Comparison of ENCODE assay signal across 25 cellular contexts in the genomic region with DNA sequence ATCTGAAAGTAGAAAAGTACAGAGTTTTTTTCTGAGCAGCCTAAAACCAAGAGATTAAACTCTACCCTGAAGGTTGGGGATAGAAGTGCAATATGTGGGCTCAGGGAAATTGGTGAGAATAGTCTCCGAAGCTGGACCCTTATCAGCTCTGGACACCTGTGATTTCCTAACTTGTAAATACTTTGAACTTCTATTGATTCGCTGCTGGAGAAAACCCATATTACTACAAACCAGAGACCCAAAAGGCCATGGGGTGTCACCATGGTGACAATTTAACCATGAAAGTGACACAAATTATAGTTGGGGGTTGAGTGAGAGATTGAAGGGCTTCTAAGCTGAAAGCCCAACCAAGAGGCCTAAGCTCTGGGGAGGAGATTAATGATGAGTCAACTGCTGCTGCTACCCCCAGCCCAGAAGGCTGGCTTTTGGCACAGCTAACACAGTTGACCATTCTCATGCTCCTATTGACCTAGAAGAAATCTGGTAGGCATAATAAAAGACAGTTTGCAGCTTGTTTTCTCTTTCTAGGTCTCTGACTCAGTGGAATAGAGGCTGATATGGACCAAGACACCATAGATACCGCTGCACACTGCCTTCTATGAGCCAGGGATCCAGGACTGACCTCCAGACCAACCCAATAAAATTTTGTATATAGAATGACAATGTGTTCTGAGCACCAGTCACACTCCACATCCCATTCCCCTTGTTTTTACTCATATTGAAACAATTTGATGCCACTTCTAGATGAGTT.
DNase-seq lines count a peak whose midpoint lies in the region; FAIRE-seq and TF ChIP-seq lines count a peak whose summit lies in the region.
"Had no signal": no experiment of that assay in that cellular context is flagged by ENCODE, and none has a peak within 500 bp of the region (broad histone marks: within the 10 kb centered on the region; RNA-seq: fewer than 3 reads in every experiment).

No MANE protein-coding gene starts in this region.

- CTCF ChIA-PET in HEK293T (lab: Yijun Ruan, JAX) = interaction anchor here (0.6 kb wide), 1 partner anchor 70 kb away, joined by 3 read pairs; no protein-coding TSS in a partner anchor

- peak; percentile 52 for DNase-seq in NCI-H82 (lab: John Stamatoyannopoulos, UW)
- no peak for DNase-seq in NCI-H82 treated with DMSO at 0.1 percent for 48 hours (lab: John Stamatoyannopoulos, UW; ENCODE audit: unreplicated experiment)
- peak; percentile 48 for DNase-seq in fibroblast of mammary gland (ENCODE audit: low read depth)
- DNase-seq in nephron progenitor cell = no peak
- no peak for DNase-seq in HEK293T (ENCODE audit: extremely low spot score)
- no peak for DNase-seq in occipital lobe (lab: John Stamatoyannopoulos, UW)
- no peak for DNase-seq in frontal cortex (ENCODE audit: low spot score in 2 of 2)
- no peak for DNase-seq in activated CD4-positive, alpha-beta T cell treated with anti-CD3 and anti-CD28 coated beads for 48 hours
- DNase-seq: ACHN; Caco-2; CD4-positive, alpha-beta T cell; DMS 273 treated with DMSO at 0.1 percent for 48 hours; DMS79 treated with DMSO at 0.1 percent for 48 hours; HFFc6; KBM-7; MV-4-11; NCI-H1694 treated with DMSO at 0.1 percent for 48 hours; NCI-H2081 treated with DMSO at 0.1 percent for 48 hours; NCI-H2171 treated with DMSO at 0.1 percent for 48 hours; NCI-H524 treated with DMSO at 0.1 percent for 48 hours had no signal

- H3K4me3 Mint-ChIP-seq in nephron progenitor cell = no peak overlapping the region
- H3K4me3 Mint-ChIP-seq: CD4-positive, alpha-beta T cell; HFFc6 had no signal

- no peak overlapping the region for H3K4me3 ChIP-seq in fibroblast of mammary gland (ENCODE audit: control insufficient read depth, low read depth, low read length)
- H3K4me3 ChIP-seq: BLaER1, SJSA1 had no signal

- no peaks in the 10 kb centered on the region for H3K36me3 Mint-ChIP-seq in nephron progenitor cell (ENCODE audit: low read depth)

- peak overlapping the region; percentile 47 for H3K27ac Mint-ChIP-seq in nephron progenitor cell
- H3K27ac Mint-ChIP-seq: CD4-positive, alpha-beta T cell; HFFc6 had no signal

- FAIRE-seq in frontal cortex (lab: Jason Lieb, UNC) = no peak
- FAIRE-seq: GM18507, GM19239, H54 had no signal

- POLR2A ChIA-PET in HEK293T (lab: Yijun Ruan, JAX) = no interaction called here

- no peaks in the 10 kb centered on the region for H3K9me3 Mint-ChIP-seq in nephron progenitor cell
- H3K9me3 Mint-ChIP-seq: CD4-positive, alpha-beta T cell; HFFc6 had no signal

- TF ChIP-seq CTCF in fibroblast of mammary gland (conservative IDR thresholded peaks at IDR 0.05; ENCODE audit: control insufficient read depth, insufficient read depth, low read depth, low read length) (no peak), nephron progenitor cell (IDR thresholded peaks at IDR 0.05) (no peak)

- H3K4me1 Mint-ChIP-seq in nephron progenitor cell = peaks cover 9% of the 10 kb centered on the region

- no peaks in the 10 kb centered on the region for H3K27me3 Mint-ChIP-seq in nephron progenitor cell (ENCODE audit: low read depth, poor library complexity)
- H3K27me3 Mint-ChIP-seq: CD4-positive, alpha-beta T cell had no signal

TF ChIP-seq in HEK293T, 16 proteins besides CTCF, POLR2A, EP300 and RAD21:
- TF ChIP-seq FOXA1 (IDR thresholded peaks at IDR 0.05) (no peak), LEF1 (IDR thresholded peaks at IDR 0.05; ENCODE audit: borderline replicate concordance) (no peak)

Comparison
In these comparisons a context has a peak if more than half of its experiments do, and no peak if none do; other contexts are left out.
1. DNase-seq: peak in NCI-H82 (single experiment) and fibroblast of mammary gland (single experiment); none in NCI-H82 treated with DMSO at 0.1 percent for 48 hours (single experiment), nephron progenitor cell (single experiment), HEK293T (single experiment), occipital lobe (single experiment), frontal cortex (0 of 2) and activated CD4-positive, alpha-beta T cell treated with anti-CD3 and anti-CD28 coated beads for 48 hours (single experiment).